16 cellular contexts compared by ENCODE assay signal in the genomic region with DNA sequence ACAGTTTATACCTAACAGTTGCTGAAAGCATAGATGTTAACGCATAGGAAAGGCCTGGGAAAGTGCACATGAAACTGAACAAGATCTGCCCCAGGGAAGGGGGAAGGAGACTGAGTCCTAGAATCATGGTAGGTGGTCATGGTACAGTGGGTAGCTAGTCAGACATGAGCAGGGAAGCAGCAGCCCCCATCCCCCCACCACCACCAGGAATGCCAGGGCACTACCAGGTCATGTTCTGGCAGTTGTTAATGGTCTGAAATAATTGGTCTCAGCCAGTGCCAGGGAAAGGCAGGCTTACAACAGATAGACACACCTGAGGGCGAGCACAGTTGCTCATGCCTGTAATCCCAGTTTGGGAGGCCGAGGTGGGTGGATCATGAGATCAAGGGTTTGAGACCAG.
"Had no signal": no experiment of that assay in that cellular context is flagged by ENCODE, and none has a peak within 500 bp of the region (broad histone marks: within the 10 kb centered on the region; RNA-seq: fewer than 3 reads in every experiment).

No MANE protein-coding gene starts in this region.

- H3K9me3 Mint-ChIP-seq: activated naive CD4-positive, alpha-beta T cell treated with anti-CD3 and anti-CD28 coated beads, Interleukin-2, amount 50 U/mL, for 24 hours; neural progenitor cell; stimulated activated memory B cell treated with anti-CD40 and anti-IgM and Interleukin-4, amounts not matched to agents 10 μg/mL and 1 μg/mL and 100 μg/mL, for 72 hours had no signal

- H3K27ac ChIP-seq: esophagus squamous epithelium, lower lobe of right lung, neural progenitor cell, parathyroid adenoma, SK-N-MC, transverse colon had no signal

- H3K9me3 ChIP-seq: esophagus squamous epithelium, lower lobe of right lung, transverse colon had no signal

- H3K4me1 ChIP-seq: esophagus squamous epithelium, lower lobe of right lung, neural progenitor cell, parathyroid adenoma, transverse colon had no signal

- DNase-seq: activated CD4-positive, CD25-positive, alpha-beta regulatory T cell treated with anti-CD3 and anti-CD28 coated beads, Interleukin-2, amount 50 U/mL, for 72 hours; activated T-cell treated with anti-CD3 and anti-CD28 coated beads for 4 hours; amniotic stem cell; caudate nucleus; esophagus squamous epithelium; hippocampal formation; lower lobe of right lung; midbrain; stimulated activated CD4-positive, alpha-beta T cell treated with anti-CD3 and anti-CD28 coated beads, Interleukin-2, amount 100 ng/mL, for 48 hours; T-helper 1 cell; transverse colon had no signal

- H3K27ac Mint-ChIP-seq: neural progenitor cell; stimulated activated memory B cell treated with anti-CD40 and anti-IgM and Interleukin-4, amounts not matched to agents 10 μg/mL and 1 μg/mL and 100 μg/mL, for 72 hours had no signal

- H3K4me3 ChIP-seq: esophagus squamous epithelium, lower lobe of right lung, neural progenitor cell, SK-N-MC, transverse colon had no signal

- H3K27me3 ChIP-seq: esophagus squamous epithelium, neural progenitor cell, transverse colon had no signal

- H3K27me3 Mint-ChIP-seq: activated naive CD4-positive, alpha-beta T cell treated with anti-CD3 and anti-CD28 coated beads, Interleukin-2, amount 50 U/mL, for 24 hours; stimulated activated memory B cell treated with anti-CD40 and anti-IgM and Interleukin-4, amounts not matched to agents 10 μg/mL and 1 μg/mL and 100 μg/mL, for 72 hours had no signal

- H3K36me3 ChIP-seq: esophagus squamous epithelium, lower lobe of right lung, neural progenitor cell, transverse colon had no signal

- H3K36me3 Mint-ChIP-seq: activated naive CD4-positive, alpha-beta T cell treated with anti-CD3 and anti-CD28 coated beads, Interleukin-2, amount 50 U/mL, for 24 hours; neural progenitor cell; stimulated activated memory B cell treated with anti-CD40 and anti-IgM and Interleukin-4, amounts not matched to agents 10 μg/mL and 1 μg/mL and 100 μg/mL, for 72 hours had no signal

- H3K4me3 Mint-ChIP-seq: activated naive CD4-positive, alpha-beta T cell treated with anti-CD3 and anti-CD28 coated beads, Interleukin-2, amount 50 U/mL, for 24 hours; neural progenitor cell; stimulated activated memory B cell treated with anti-CD40 and anti-IgM and Interleukin-4, amounts not matched to agents 10 μg/mL and 1 μg/mL and 100 μg/mL, for 72 hours had no signal
